In the genomic region with DNA sequence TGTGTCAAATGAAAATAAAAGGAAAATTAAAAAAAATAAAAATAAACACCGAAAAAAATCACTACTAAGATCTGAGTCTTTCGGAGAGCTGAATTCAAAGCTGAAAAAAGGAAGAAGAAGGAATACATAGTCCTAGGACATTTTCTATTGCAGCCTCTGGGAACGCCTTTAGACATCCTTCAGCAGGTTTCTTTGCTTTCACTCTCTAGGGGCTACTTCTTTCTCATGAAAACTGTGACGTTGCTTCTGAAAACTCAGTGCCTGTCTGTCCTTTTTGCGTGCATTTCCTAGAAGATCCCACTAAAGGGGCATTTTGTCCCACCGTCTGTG, we compare ENCODE assay signal across 8 cellular contexts. TPM values are rescaled to one million over a fixed set of nuclear protein-coding genes. Genes with fewer than 3 reads are reported as not detected.
A peak's percentile ranks its signal among the peaks of the same experiment; 100 is the strongest.
DNase-seq lines count a peak whose midpoint lies in the region; ATAC-seq, FAIRE-seq and TF ChIP-seq lines count a peak whose summit lies in the region.

No MANE protein-coding gene starts in this region.

- ATAC-seq in Right ventricle myocardium superior (ENCODE audit: poor library complexity) (peak; percentile 32), Right ventricle myocardium inferior (no peak), HG03159 (IDR thresholded peaks at IDR 0.05; ENCODE audit: unreplicated experiment) (peak; percentile 20), lung (ENCODE audit: insufficient read depth, low FRiP score) (peak; percentile 6)

- TF ChIP-seq CTCF in astrocyte (IDR thresholded peaks at IDR 0.05; ENCODE audit: insufficient read depth, low read depth, low read length) (no peak), lung (IDR thresholded peaks at IDR 0.05; ENCODE audit: control extremely low read depth, extremely low read depth) (no peak)

- H3K27ac ChIP-seq in astrocyte (ENCODE audit: low read depth, low read length) (no peak overlapping the region), lung (ENCODE audit: low read depth in 1 of 2, low read length in 1 of 2) (peak overlapping the region in 1 of 2 donors; percentile 70)

- intact Hi-C loops in Right ventricle myocardium superior (cut with DNase I) = loop anchor here (5.0 kb wide), 1 partner anchor 98 kb away; no protein-coding TSS in a partner anchor
- intact Hi-C loops in Right ventricle myocardium inferior (cut with DNase I) = loop anchor here (10.0 kb wide), 1 partner anchor 365 kb away; no protein-coding TSS in a partner anchor

- no peaks in the 10 kb centered on the region for H3K79me2 ChIP-seq in astrocyte (ENCODE audit: insufficient read depth, low read length)

- no peak for FAIRE-seq in astrocyte (lab: Jason Lieb, UNC)

- no peak for DNase-seq in Right ventricle myocardium superior
- no peak for DNase-seq in Right ventricle myocardium inferior (ENCODE audit: missing footprints)
- no peak for DNase-seq in astrocyte (ENCODE audit: low read depth)
- no peak for DNase-seq in lung (ENCODE audit: low spot score)
- DNase-seq in GF-D8 (lab: John Stamatoyannopoulos, UW) = no peak
- no peak for DNase-seq in SHP77 (lab: John Stamatoyannopoulos, UW)
- no peak for DNase-seq in NCI-H69 (lab: John Stamatoyannopoulos, UW)

- H3K4me1 ChIP-seq in astrocyte (ENCODE audit: insufficient read depth, low read length) = no peaks in the 10 kb centered on the region
- peaks cover 0 to 3% of the 10 kb centered on the region in 2 donors for H3K4me1 ChIP-seq in lung (ENCODE audit: control insufficient read depth in 2 of 2, insufficient read depth in 2 of 2, low read length in 2 of 2)

- H3K27me3 ChIP-seq in astrocyte (ENCODE audit: insufficient read depth, low read length) (no peaks in the 10 kb centered on the region), lung (ENCODE audit: control insufficient read depth, insufficient read depth) (no peaks in the 10 kb centered on the region)

- H3K9ac ChIP-seq in astrocyte (ENCODE audit: low read length) = peak overlapping the region; percentile 67

- H3K36me3 ChIP-seq in astrocyte (ENCODE audit: insufficient read depth, low read length) = no peaks in the 10 kb centered on the region
- H3K36me3 ChIP-seq in lung (ENCODE audit: control insufficient read depth in 2 of 2, insufficient read depth in 2 of 2, low read length in 2 of 2) = no peaks in the 10 kb centered on the region

- peaks cover 4% of the 10 kb centered on the region for H3K27me3 Mint-ChIP-seq in astrocyte (ENCODE audit: low read depth, unreplicated experiment)

- peaks cover 12% of the 10 kb centered on the region for H3K4me1 Mint-ChIP-seq in astrocyte (ENCODE audit: low read depth, unreplicated experiment)

- 19 to 24% methylated on average over 6 of the region's 6 CpGs for WGBS in lung, 2 donors

- no peaks in the 10 kb centered on the region for H3K9me3 Mint-ChIP-seq in astrocyte (ENCODE audit: unreplicated experiment)

- H3K4me3 ChIP-seq in astrocyte (ENCODE audit: insufficient read depth, low read depth, low read length) (peak overlapping the region; percentile 72), lung (peak overlapping the region; percentile 37)

- H3K4me2 ChIP-seq in astrocyte (ENCODE audit: low read length) = peak overlapping the region; percentile 95

- H3K36me3 Mint-ChIP-seq in astrocyte (ENCODE audit: low read depth, unreplicated experiment) = no peaks in the 10 kb centered on the region

- H3K4me3 Mint-ChIP-seq in astrocyte (ENCODE audit: unreplicated experiment) = peak overlapping the region; percentile 82

- H4K20me1 ChIP-seq in astrocyte (ENCODE audit: insufficient read depth, low read length) = no peaks in the 10 kb centered on the region

- H2AFZ ChIP-seq in astrocyte (ENCODE audit: low read depth, low read length) = peak overlapping the region; percentile 73

- H3K27ac Mint-ChIP-seq in astrocyte (ENCODE audit: unreplicated experiment) = no peak overlapping the region

- H3K9me3 ChIP-seq in astrocyte (ENCODE audit: insufficient read depth, low read depth, low read length) (no peaks in the 10 kb centered on the region), lung (ENCODE audit: control insufficient read depth in 2 of 2, insufficient read depth in 1 of 2, low read length in 1 of 2) (no peaks in the 10 kb centered on the region)

RNA-seq across cellular contexts. Expression of a gene that starts 0.7 kb away (rescaled TPM):
- total RNA-seq in Right ventricle myocardium superior = 0.70 TPM
- 0.76 TPM for total RNA-seq in Right ventricle myocardium inferior
- 1.6 and 2.3 TPM in 2 replicates for total RNA-seq in astrocyte
- total RNA-seq in lung = 10 to 100 TPM in 1 of 2 donors, 1 to 10 TPM in 1; 4.6 to 11.5 TPM
- polyA plus RNA-seq in lung = 1 to 10 TPM; 2.5 to 6.7 TPM
